In genomic region chr4:96736352-96736889, GRCh38 we compare ENCODE assay signal across 13 cellular contexts.
DNase-seq lines count a peak whose midpoint lies in the region; ATAC-seq, FAIRE-seq and TF ChIP-seq lines count a peak whose summit lies in the region.
"Had no signal": no experiment of that assay in that cellular context is flagged by ENCODE, and none has a peak within 500 bp of the region (broad histone marks: within the 10 kb centered on the region; RNA-seq: fewer than 3 reads in every experiment).

No MANE protein-coding gene starts in this region.

- peaks cover 4% of the 10 kb centered on the region for H3K36me3 Mint-ChIP-seq in type B pancreatic cell

- H3K4me3 Mint-ChIP-seq in type B pancreatic cell = peak overlapping the region; percentile 18

- peaks cover 5% of the 10 kb centered on the region for H3K4me1 Mint-ChIP-seq in type B pancreatic cell (ENCODE audit: unreplicated experiment)

- ATAC-seq in GM21390 (IDR thresholded peaks at IDR 0.05; ENCODE audit: unreplicated experiment) = no peak

- peak; percentile 87 for FAIRE-seq in TTC549 (lab: Jason Lieb, UNC)

- TF ChIP-seq CTCF in type B pancreatic cell (conservative IDR thresholded peaks at IDR 0.05) = no peak

- H3K27ac Mint-ChIP-seq in type B pancreatic cell = peak overlapping the region; percentile 68

- DNase-seq in SIG-M5 treated with dmso at 0.1 percent for 504 hours (lab: John Stamatoyannopoulos, UW; ENCODE audit: unreplicated experiment) = peak; percentile 12
- DNase-seq in SIG-M5 (lab: John Stamatoyannopoulos, UW) = no peak
- peak; percentile 74 for DNase-seq in glomerular visceral epithelial cell (ENCODE audit: extremely low spot score)
- DNase-seq in type B pancreatic cell (ENCODE audit: extremely low spot score, unreplicated experiment) = no peak
- no peak for DNase-seq in DMS79 treated with DMSO at 0.1 percent for 48 hours (lab: John Stamatoyannopoulos, UW)
- DNase-seq in Kasumi-1 (lab: John Stamatoyannopoulos, UW) = no peak
- DNase-seq: activated CD8-positive, alpha-beta memory T cell treated with anti-CD3 and anti-CD28 coated beads, Interleukin-2, amount 50 U/mL, for 48 hours; central memory CD4-positive, alpha-beta T cell; midbrain; NCI-H774; uterus had no signal

- H3K9me3 Mint-ChIP-seq in type B pancreatic cell = peaks cover 16% of the 10 kb centered on the region

- H3K27me3 Mint-ChIP-seq in type B pancreatic cell = no peaks in the 10 kb centered on the region

Comparison
In these comparisons a context has a peak if more than half of its experiments do, and no peak if none do; other contexts are left out.
1. DNase-seq: peak in SIG-M5 treated with dmso at 0.1 percent for 504 hours (single experiment) and glomerular visceral epithelial cell (single experiment); none in SIG-M5 (single experiment), type B pancreatic cell (single experiment), DMS79 treated with DMSO at 0.1 percent for 48 hours (single experiment) and Kasumi-1 (0 of 2).